Comparison of ENCODE assay signal across 9 cellular contexts in the genomic region with DNA sequence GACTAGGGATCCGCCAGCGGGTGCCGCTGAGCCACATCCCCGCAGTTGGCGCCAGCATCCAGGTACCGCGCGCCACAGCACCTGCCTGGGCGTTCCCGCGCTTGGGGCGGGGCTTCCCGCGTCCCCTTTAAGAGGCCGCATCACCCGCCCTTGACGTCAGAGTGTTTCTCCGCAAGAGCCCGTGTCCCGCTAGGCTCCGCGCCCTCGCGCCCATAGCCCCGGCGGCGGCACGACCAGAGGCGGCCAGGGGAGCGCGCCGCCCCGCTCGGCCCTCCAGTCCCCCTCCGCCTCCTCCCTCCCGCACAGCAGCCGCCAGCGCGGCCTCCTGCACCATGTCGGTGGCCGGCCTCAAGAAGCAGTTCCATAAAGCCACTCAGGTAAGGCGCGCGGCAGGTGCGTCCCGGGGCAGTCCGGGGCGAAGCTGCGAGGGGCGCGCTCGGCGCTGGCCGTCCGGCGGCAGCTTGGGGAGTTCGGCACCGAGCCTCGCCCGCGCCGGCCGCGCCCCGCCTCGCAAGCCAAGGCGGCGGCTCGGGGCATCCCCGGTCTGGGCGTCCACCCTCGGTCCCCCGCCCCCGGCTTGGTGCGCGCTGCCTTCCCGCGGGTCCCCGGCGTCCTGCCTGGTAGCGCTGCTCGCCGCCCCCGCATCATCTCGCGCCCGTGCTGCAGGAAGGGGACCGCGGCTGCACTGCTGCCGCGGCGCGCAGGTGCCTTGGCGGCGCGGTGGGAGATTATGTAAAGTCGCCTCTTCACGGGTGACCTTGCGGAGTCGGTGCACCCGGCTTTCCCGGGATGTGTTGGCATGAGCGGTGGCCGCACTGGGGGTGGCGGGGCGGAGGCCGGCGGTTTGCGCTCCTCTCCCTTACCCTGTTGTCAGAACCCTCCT. TPM values are rescaled to one million over a fixed set of nuclear protein-coding genes. Genes with fewer than 3 reads are reported as not detected.
DNase-seq lines count a peak whose midpoint lies in the region; ATAC-seq and TF ChIP-seq lines count a peak whose summit lies in the region.
"Had no signal": no experiment of that assay in that cellular context is flagged by ENCODE, and none has a peak within 500 bp of the region (broad histone marks: within the 10 kb centered on the region; RNA-seq: fewer than 3 reads in every experiment).

A gene (plus strand): TSS at position 156 of the 883 bp plus-strand sequence.

- no peaks in the 10 kb centered on the region for H4K20me1 ChIP-seq in OCI-LY1 (ENCODE audit: insufficient read depth, low read length)
- H4K20me1 ChIP-seq: BLaER1 treated with 17β-estradiol and CSF1 and Interleukin-3, amounts not matched to agents 10 nM and 100 nM had no signal

- TF ChIP-seq POLR2A in transverse colon (IDR thresholded peaks at IDR 0.05), result no peak

- H4K91ac ChIP-seq in mesenchymal stem cell (ENCODE audit: low read length), result no peak within 1 kb of the TSS

- H3K4me3 ChIP-seq in OCI-LY1 (ENCODE audit: low read depth, low read length, poor library complexity, severe bottlenecking) (peak within 1 kb of the TSS; percentile 31), endodermal cell (ENCODE audit: low read length) (peak within 1 kb of the TSS; percentile 76), mesenchymal stem cell (ENCODE audit: insufficient read depth in 1 of 2, low read depth in 1 of 2, low read length in 2 of 2) (peak within 1 kb of the TSS; percentile 60 to 74), transverse colon (peak within 1 kb of the TSS in 3 of 4 donors; percentile 37 to 55 (median 54))
- H3K4me3 ChIP-seq: BLaER1 treated with 17β-estradiol and CSF1 and Interleukin-3, amounts not matched to agents 10 nM and 100 nM had no signal

- no peak within 1 kb of the TSS for H2BK5ac ChIP-seq in mesenchymal stem cell (ENCODE audit: low read depth, low read length, poor library complexity, severe bottlenecking)

- H3K36me3 ChIP-seq in OCI-LY1 (ENCODE audit: insufficient read depth, low read length) (no peaks in the 10 kb centered on the region), endodermal cell (ENCODE audit: control insufficient read depth, insufficient read depth, low read length) (no peaks in the 10 kb centered on the region), mesenchymal stem cell (ENCODE audit: control insufficient read depth in 1 of 2, insufficient read depth in 2 of 2, low read depth in 1 of 2, low read length in 2 of 2) (no peaks in the 10 kb centered on the region), transverse colon (no peaks in the 10 kb centered on the region)
- H3K36me3 ChIP-seq: BLaER1 treated with 17β-estradiol and CSF1 and Interleukin-3, amounts not matched to agents 10 nM and 100 nM had no signal

- H3K4ac ChIP-seq in mesenchymal stem cell (ENCODE audit: low read depth in 1 of 2, low read length in 2 of 2), result no peak within 1 kb of the TSS

- H3K27ac ChIP-seq in OCI-LY1 (ENCODE audit: low read depth, low read length, poor library complexity, severe bottlenecking) (no peak within 1 kb of the TSS), endodermal cell (ENCODE audit: low read depth, low read length) (no peak within 1 kb of the TSS), mesenchymal stem cell (ENCODE audit: low read length, poor library complexity, severe bottlenecking) (no peak within 1 kb of the TSS), transverse colon (no peak within 1 kb of the TSS)
- H3K27ac ChIP-seq: BLaER1 treated with 17β-estradiol and CSF1 and Interleukin-3, amounts not matched to agents 10 nM and 100 nM had no signal

- no peak within 1 kb of the TSS for H2AFZ ChIP-seq in OCI-LY1 (ENCODE audit: low read length)
- peak within 1 kb of the TSS; percentile 74 for H2AFZ ChIP-seq in mesenchymal stem cell (ENCODE audit: low read depth, low read length)

- H3F3A ChIP-seq in OCI-LY1 (ENCODE audit: insufficient read depth, low read length), result no peaks in the 10 kb centered on the region

- peak within 1 kb of the TSS in 1 of 2 experiments; percentile 68 for H3K14ac ChIP-seq in mesenchymal stem cell (ENCODE audit: low read length in 2 of 2)

- H3K4me3 Mint-ChIP-seq in endodermal cell, result peak within 1 kb of the TSS; percentile 65

- 0% methylated on average over 14 to 109 of the region's 109 CpGs for WGBS in endodermal cell (ENCODE audit: insufficient coverage in 1 of 2, insufficient read length in 1 of 2), 2 experiments
- 2% methylated on average over 96 of the region's 109 CpGs for WGBS in mesenchymal stem cell
- 2% methylated on average over 54 of the region's 109 CpGs; no CpG with 5 or more reads in 1 of the 2 donors for WGBS in transverse colon (ENCODE audit: low coverage in 1 of 2), 2 donors

- H3K9me3 ChIP-seq in OCI-LY1 (ENCODE audit: low read length) (no peaks in the 10 kb centered on the region), endodermal cell (ENCODE audit: control insufficient read depth, low read length) (no peaks in the 10 kb centered on the region), mesenchymal stem cell (ENCODE audit: control insufficient read depth, low read length) (no peaks in the 10 kb centered on the region), transverse colon (no peaks in the 10 kb centered on the region)

- no peak within 1 kb of the TSS for H3K18ac ChIP-seq in mesenchymal stem cell (ENCODE audit: low read depth in 1 of 2, low read length in 2 of 2)

- no peak for TF ChIP-seq EP300 in transverse colon (IDR thresholded peaks at IDR 0.05; ENCODE audit: low read depth)

- in situ Hi-C loops in transverse colon (cut with MboI; ENCODE audit: low pct_ligation_motif_present in 1 of 4, low pct_unique_long_range_greater_than_20kb in 1 of 4, low sequenced_read_pairs in 3 of 4), result no loop called here

- H3K36me3 Mint-ChIP-seq in endodermal cell (ENCODE audit: low read depth), result no peaks in the 10 kb centered on the region

- H3K9me3 Mint-ChIP-seq in endodermal cell, result peaks cover 2% of the 10 kb centered on the region

- H3K79me1 ChIP-seq in mesenchymal stem cell (replicated peaks; ENCODE audit: low read length, poor library complexity, severe bottlenecking), result no peaks in the 10 kb centered on the region

- no peak within 1 kb of the TSS for H2BK12ac ChIP-seq in mesenchymal stem cell (ENCODE audit: low read length in 2 of 2)

- TF ChIP-seq CTCF in OCI-LY1 (IDR thresholded peaks at IDR 0.05; ENCODE audit: low read length) (no peak), endodermal cell (conservative IDR thresholded peaks at IDR 0.05) (no peak), transverse colon (IDR thresholded peaks at IDR 0.05) (no peak)

- H3K9ac ChIP-seq in OCI-LY1 (ENCODE audit: low read length) (no peak within 1 kb of the TSS), endodermal cell (ENCODE audit: extremely low read depth, low read length, poor library complexity, severe bottlenecking) (no peak within 1 kb of the TSS), mesenchymal stem cell (ENCODE audit: low read length) (peak within 1 kb of the TSS; percentile 18)
- H3K9ac ChIP-seq: BLaER1 treated with 17β-estradiol and CSF1 and Interleukin-3, amounts not matched to agents 10 nM and 100 nM had no signal

- no peak within 1 kb of the TSS for H3K27ac Mint-ChIP-seq in endodermal cell

- H3K27me3 ChIP-seq in OCI-LY1 (ENCODE audit: insufficient read depth, low read length) (no peaks in the 10 kb centered on the region), endodermal cell (ENCODE audit: control insufficient read depth, insufficient read depth, low read length, poor library complexity, severe bottlenecking) (peaks cover 62% of the 10 kb centered on the region), mesenchymal stem cell (ENCODE audit: control insufficient read depth in 1 of 2, insufficient read depth in 1 of 2, low read length in 2 of 2) (peaks cover 57 to 77% of the 10 kb centered on the region in 2 experiments), transverse colon (peaks cover 62% of the 10 kb centered on the region)
- H3K27me3 ChIP-seq: BLaER1 treated with 17β-estradiol and CSF1 and Interleukin-3, amounts not matched to agents 10 nM and 100 nM had no signal

- DNase-seq in activated CD4-positive, alpha-beta T cell treated with anti-CD3 and anti-CD28 coated beads for 48 hours, result peak; percentile 34
- no peak for DNase-seq in activated CD4-positive, alpha-beta T cell treated with anti-CD3 and anti-CD28 coated beads for 1 hour
- DNase-seq in endodermal cell, result peak; percentile 93
- peak; percentile 15 for DNase-seq in mesenchymal stem cell
- peak; percentile 53 for DNase-seq in transverse colon
- no peak for DNase-seq in epidermal melanocyte (ENCODE audit: insufficient read length, low spot score)

- H3K27me3 Mint-ChIP-seq in endodermal cell (ENCODE audit: insufficient read depth), result peaks cover 61% of the 10 kb centered on the region

- peaks cover 6% of the 10 kb centered on the region for H3K4me1 Mint-ChIP-seq in endodermal cell

- peak; percentile 77 for ATAC-seq in HG03439 (IDR thresholded peaks at IDR 0.05; ENCODE audit: unreplicated experiment)

- H3K23ac ChIP-seq in mesenchymal stem cell (ENCODE audit: low read length in 2 of 2), result peak within 1 kb of the TSS in 1 of 2 experiments; percentile 14

- no peaks in the 10 kb centered on the region for H3K79me2 ChIP-seq in OCI-LY1 (ENCODE audit: insufficient read depth, low read length)

- intact Hi-C loops in transverse colon (cut with DNase I; ENCODE audit: low total_unique reads), result no loop called here

- H2BK15ac ChIP-seq in mesenchymal stem cell (ENCODE audit: low read depth, poor library complexity, severe bottlenecking), result no peak within 1 kb of the TSS

- no peaks in the 10 kb centered on the region for H3K9me2 ChIP-seq in OCI-LY1 (ENCODE audit: low read depth, low read length)

- no peaks in the 10 kb centered on the region for H3K4me1 ChIP-seq in OCI-LY1 (ENCODE audit: insufficient read depth, low read length, severe bottlenecking)
- H3K4me1 ChIP-seq in endodermal cell (ENCODE audit: control insufficient read depth, insufficient read depth, low read length), result no peaks in the 10 kb centered on the region
- H3K4me1 ChIP-seq in mesenchymal stem cell (ENCODE audit: control insufficient read depth, insufficient read depth, low read depth, low read length), result peaks cover 12% of the 10 kb centered on the region
- peaks cover 0 to 12% (median 11%) of the 10 kb centered on the region in 4 donors for H3K4me1 ChIP-seq in transverse colon

- H3K4me2 ChIP-seq in OCI-LY1 (ENCODE audit: low read length) (no peak within 1 kb of the TSS), mesenchymal stem cell (ENCODE audit: low read length, poor library complexity, severe bottlenecking) (peak within 1 kb of the TSS; percentile 98)
- H3K4me2 ChIP-seq: BLaER1 treated with 17β-estradiol and CSF1 and Interleukin-3, amounts not matched to agents 10 nM and 100 nM had no signal

- no peak within 1 kb of the TSS for H2AK5ac ChIP-seq in mesenchymal stem cell (ENCODE audit: low read length, severe bottlenecking)

- H2BK120ac ChIP-seq in mesenchymal stem cell (ENCODE audit: low read depth, low read length), result no peak within 1 kb of the TSS

- no peak within 1 kb of the TSS for H4K8ac ChIP-seq in mesenchymal stem cell (ENCODE audit: low read length)

RNA-seq across cellular contexts. Expression of the gene that starts here (rescaled TPM):
- total RNA-seq in endodermal cell (1 to 10 TPM; 3.7 to 7.7 TPM), transverse colon (under 1 TPM in 3 of 4 donors, not detected in 1; 0.20 to 0.41 (median 0.32) TPM)
- polyA plus RNA-seq in endodermal cell (2013, experiment 1 of 2), result 1.00 TPM
- polyA plus RNA-seq in endodermal cell (2013, experiment 2 of 2), result 0.75 TPM
- polyA plus RNA-seq in mesenchymal stem cell (2013, experiment 1 of 2), result 0.04 TPM
- 0.12 TPM for polyA plus RNA-seq in mesenchymal stem cell (2013, experiment 2 of 2)

Comparison
In these comparisons a context has a peak if more than half of its experiments do, and no peak if none do; other contexts are left out.
1. DNase-seq: peak in activated CD4-positive, alpha-beta T cell treated with anti-CD3 and anti-CD28 coated beads for 48 hours (single experiment), endodermal cell (single experiment) and mesenchymal stem cell (single experiment); none in activated CD4-positive, alpha-beta T cell treated with anti-CD3 and anti-CD28 coated beads for 1 hour (single experiment) and epidermal melanocyte (single experiment).
2. Peak in DNase-seq and H3K4me3 ChIP-seq in transverse colon; RNA of the gene not detected or under 1 TPM.
3. Peak in every context shown above with its lines, with median percentiles within 50 percentile points of each other: H3K4me3 ChIP-seq.